In genomic region chr12:23455283-23455682, GRCh38 we compare ENCODE assay signal across 28 cellular contexts.
A peak's percentile ranks its signal among the peaks of the same experiment; 100 is the strongest.
DNase-seq lines count a peak whose midpoint lies in the region; ATAC-seq, FAIRE-seq and TF ChIP-seq lines count a peak whose summit lies in the region.
"Had no signal": no experiment of that assay in that cellular context is flagged by ENCODE, and none has a peak within 500 bp of the region (broad histone marks: within the 10 kb centered on the region; RNA-seq: fewer than 3 reads in every experiment).

No MANE protein-coding gene starts in this region.

- no peak overlapping the region for H3K27ac ChIP-seq in K562 (ENCODE audit: extremely low read depth, low read depth, low read length)
- H3K27ac ChIP-seq in endodermal cell (ENCODE audit: low read depth, low read length): no peak overlapping the region
- H3K27ac ChIP-seq: 22Rv1, A549, BLaER1 had no signal

- no peak overlapping the region for H3K4me2 ChIP-seq in K562 (ENCODE audit: insufficient read depth, low read length)
- H3K4me2 ChIP-seq: A549, BLaER1 had no signal

- DNase-seq in HTR-8/SVneo (ENCODE audit: insufficient read length, low spot score) (no peak), K562 (ENCODE audit: extremely low read depth in 1 of 4, low spot score in 3 of 4) (no peak), endodermal cell (no peak), neural crest cell (ENCODE audit: low read depth, low spot score) (no peak), DMS 273 (lab: John Stamatoyannopoulos, UW; ENCODE audit: unreplicated experiment) (no peak), NCI-H1092 treated with DMSO at 0.1 percent for 48 hours (lab: John Stamatoyannopoulos, UW) (no peak)
- DNase-seq in activated CD4-positive, alpha-beta T cell treated with anti-CD3 and anti-CD28 coated beads, Interleukin-2, amount 50 U/mL, for 4 hours: no peak
- DNase-seq: BE2C; C1 segment of cervical spinal cord; Caco-2; Calu3; CD4-positive, alpha-beta memory T cell; CD4-positive, CD25-positive, alpha-beta regulatory T cell; DMS 273 treated with DMSO at 0.1 percent for 48 hours; DMS153; DMS53; DMS79; DND-41; EL; GDM1 had no signal

- no peaks in the 10 kb centered on the region for H3K4me1 ChIP-seq in K562 (replicated peaks in 1 of 2; ENCODE audit: control insufficient read depth in 2 of 2, insufficient read depth in 2 of 2, low read length in 2 of 2)
- H3K4me1 ChIP-seq in endodermal cell (ENCODE audit: control insufficient read depth, insufficient read depth, low read length): no peaks in the 10 kb centered on the region
- H3K4me1 ChIP-seq: A549, BE2C, BLaER1, Caco-2 had no signal

- POLR2A ChIA-PET in K562 (lab: Yijun Ruan, JAX): no interaction called here

- no peak for TF ChIP-seq RAD21 in K562 (CRISPR knock-in tag; conservative IDR thresholded peaks at IDR 0.05 in 1 of 2, IDR thresholded peaks at IDR 0.05 in 1 of 2)

- H3K27me3 Mint-ChIP-seq in endodermal cell (ENCODE audit: insufficient read depth): no peaks in the 10 kb centered on the region
- H3K27me3 Mint-ChIP-seq in neural crest cell (ENCODE audit: low read depth): no peaks in the 10 kb centered on the region
- H3K27me3 Mint-ChIP-seq: CD4-positive, alpha-beta memory T cell; CD4-positive, CD25-positive, alpha-beta regulatory T cell had no signal

- intact Hi-C loops in K562 (cut with micrococcal nuclease): no loop called here

- ATAC-seq in K562: no peak
- ATAC-seq: A549, GM12878 had no signal

- TF ChIP-seq CTCF in K562 (IDR thresholded peaks at IDR 0.05 in 2 of 3, conservative IDR thresholded peaks at IDR 0.05 in 1 of 3; ENCODE audit: insufficient read depth in 2 of 3, low read depth in 1 of 3, low read length in 3 of 3) (no peak), endodermal cell (conservative IDR thresholded peaks at IDR 0.05) (peak; percentile 8), neural crest cell (conservative IDR thresholded peaks at IDR 0.05) (peak; percentile 1)

- no peak overlapping the region for H2AFZ ChIP-seq in K562 (ENCODE audit: low read depth, low read length)

- H3K27me3 ChIP-seq in K562 (ENCODE audit: control insufficient read depth in 2 of 2, insufficient read depth in 2 of 2, low read length in 2 of 2): no peaks in the 10 kb centered on the region
- no peaks in the 10 kb centered on the region for H3K27me3 ChIP-seq in endodermal cell (ENCODE audit: control insufficient read depth, insufficient read depth, low read length, poor library complexity, severe bottlenecking)
- H3K27me3 ChIP-seq: BE2C, BLaER1 had no signal

- H3K4me1 Mint-ChIP-seq in endodermal cell (peaks cover 3% of the 10 kb centered on the region), neural crest cell (no peaks in the 10 kb centered on the region)
- H3K4me1 Mint-ChIP-seq: CD14-positive monocyte; CD4-positive, alpha-beta memory T cell; CD4-positive, CD25-positive, alpha-beta regulatory T cell had no signal

- TF ChIP-seq POLR2A in K562 (conservative IDR thresholded peaks at IDR 0.05): no peak

- H3K9me3 ChIP-seq in K562 (replicated peaks; ENCODE audit: control insufficient read depth, insufficient read depth, low read depth, low read length) (no peaks in the 10 kb centered on the region; the same call in 1 of the 2 replicates), endodermal cell (ENCODE audit: control insufficient read depth, low read length) (no peaks in the 10 kb centered on the region)
- H3K9me3 ChIP-seq: A549, BE2C, BLaER1, Caco-2 had no signal

- H3K9me1 ChIP-seq in K562 (ENCODE audit: control insufficient read depth, insufficient read depth, low read length): no peaks in the 10 kb centered on the region

- H3K36me3 Mint-ChIP-seq in endodermal cell (ENCODE audit: low read depth) (no peaks in the 10 kb centered on the region), neural crest cell (ENCODE audit: low read depth) (no peaks in the 10 kb centered on the region)
- H3K36me3 Mint-ChIP-seq: CD14-positive monocyte; CD4-positive, alpha-beta memory T cell; CD4-positive, CD25-positive, alpha-beta regulatory T cell had no signal

- CTCF ChIA-PET in K562 (lab: Yijun Ruan, JAX; ENCODE audit: low intra/inter-chr PET ratio): no interaction called here

- no TSS peak for BruUV-seq in K562 (replicated peaks; lab: Mats Ljungman, UMichigan)

- H3K9ac ChIP-seq in K562 (ENCODE audit: insufficient read depth in 1 of 2, low read depth in 2 of 2, low read length in 2 of 2) (no peak overlapping the region), endodermal cell (ENCODE audit: extremely low read depth, low read length, poor library complexity, severe bottlenecking) (no peak overlapping the region)
- H3K9ac ChIP-seq: BLaER1 had no signal

- no peaks in the 10 kb centered on the region for H3K9me3 Mint-ChIP-seq in endodermal cell
- peaks cover 2% of the 10 kb centered on the region for H3K9me3 Mint-ChIP-seq in neural crest cell

- peak; percentile 72 for FAIRE-seq in HTR-8/SVneo (lab: Jason Lieb, UNC)
- no peak for FAIRE-seq in K562 (lab: Jason Lieb, UNC)
- FAIRE-seq: A549, D721Med, GM12878, GM12892, GM18507 had no signal

- H3K27ac Mint-ChIP-seq in endodermal cell (no peak overlapping the region), neural crest cell (ENCODE audit: unreplicated experiment) (no peak overlapping the region)
- H3K27ac Mint-ChIP-seq: CD14-positive monocyte; CD4-positive, alpha-beta memory T cell; CD4-positive, CD25-positive, alpha-beta regulatory T cell had no signal

- in situ Hi-C loops in K562 (cut with MboI): no loop called here

- H3K4me3 ChIP-seq in K562 (no peak overlapping the region), endodermal cell (ENCODE audit: low read length) (no peak overlapping the region)
- H3K4me3 ChIP-seq: A549, BLaER1, GM12878 had no signal

- no peaks in the 10 kb centered on the region for H4K20me1 ChIP-seq in K562 (replicated peaks; ENCODE audit: control insufficient read depth, insufficient read depth, low read length)
- H4K20me1 ChIP-seq: BLaER1 had no signal

- 67% methylated on average over 2 of the region's 2 CpGs for WGBS in K562 (ENCODE audit: insufficient coverage, low coverage, missing lambda C conversion rate)
- 95 to 100% methylated on average over 2 of the region's 2 CpGs for WGBS in endodermal cell (ENCODE audit: insufficient coverage in 1 of 2, insufficient read length in 1 of 2), 2 experiments

- H3K79me2 ChIP-seq in K562 (ENCODE audit: control insufficient read depth, insufficient read depth, low read length): no peaks in the 10 kb centered on the region

- H3K4me3 Mint-ChIP-seq in endodermal cell (no peak overlapping the region), neural crest cell (no peak overlapping the region)
- H3K4me3 Mint-ChIP-seq: CD14-positive monocyte; CD4-positive, alpha-beta memory T cell; CD4-positive, CD25-positive, alpha-beta regulatory T cell had no signal

- H3K36me3 ChIP-seq in K562 (ENCODE audit: control insufficient read depth, insufficient read depth, low read length) (peaks cover 4% of the 10 kb centered on the region; the same call in 1 of the 3 replicates), endodermal cell (ENCODE audit: control insufficient read depth, insufficient read depth, low read length) (no peaks in the 10 kb centered on the region)
- H3K36me3 ChIP-seq: BE2C, BLaER1 had no signal

- TF ChIP-seq EP300 in K562 (IDR thresholded peaks at IDR 0.05; ENCODE audit: low read length): no peak

TF ChIP-seq in K562, 482 proteins besides CTCF, POLR2A, EP300 and RAD21:
- TF ChIP-seq TFE3 (CRISPR knock-in tag; IDR thresholded peaks at IDR 0.05) (peak; percentile 59), SMAD3 (CRISPR knock-in tag; conservative IDR thresholded peaks at IDR 0.05) (no peak)

Comparison
In these comparisons a context has a peak if more than half of its experiments do, and no peak if none do; other contexts are left out.
1. CTCF ChIP-seq: peak in endodermal cell (single experiment) and neural crest cell (single experiment); none in K562 (0 of 3).